Comparison of ENCODE assay signal across 15 cellular contexts in the genomic region with DNA sequence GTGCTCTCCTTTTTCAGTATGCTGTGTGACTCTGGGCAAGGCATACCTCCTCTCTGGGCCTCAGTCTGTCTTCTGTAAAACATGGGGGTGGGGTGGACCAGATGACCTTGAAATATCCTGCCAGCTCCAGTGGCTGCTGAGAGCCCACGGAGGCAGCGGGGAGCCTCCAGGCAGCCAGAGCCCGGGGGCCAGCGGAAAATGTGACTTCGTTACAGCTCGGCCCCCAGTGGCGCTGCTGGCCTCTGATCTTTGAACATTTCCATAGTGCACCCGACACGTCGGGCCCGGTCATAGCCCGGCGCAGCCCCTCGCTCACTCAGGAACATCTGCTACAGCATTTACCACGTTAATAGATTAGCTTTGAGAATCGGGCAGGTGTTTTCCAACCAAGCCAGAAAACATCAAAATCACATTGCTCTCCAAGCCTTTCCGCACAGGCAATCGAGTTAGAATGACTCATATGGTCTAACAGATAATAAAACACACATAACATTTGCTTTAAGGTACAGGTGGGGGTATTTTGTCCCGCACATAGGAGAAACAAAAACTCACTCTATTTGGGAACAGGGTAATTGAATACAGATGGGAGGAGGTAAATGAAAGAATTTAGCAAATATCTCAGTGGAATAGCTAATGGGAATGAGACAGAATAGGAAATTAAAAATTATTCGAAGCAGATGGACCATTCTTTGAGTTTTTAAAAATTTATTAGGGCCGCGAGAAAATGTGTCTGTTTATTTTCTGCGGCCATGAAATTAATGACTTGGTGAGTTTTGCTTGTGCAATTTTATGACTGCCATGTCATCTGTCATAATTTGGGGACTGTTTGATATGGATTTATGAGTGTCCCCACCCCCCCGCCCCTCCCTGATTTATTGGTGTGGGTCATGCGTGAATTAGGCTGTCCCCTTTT. TPM values are rescaled to one million over a fixed set of nuclear protein-coding genes. Genes with fewer than 3 reads are reported as not detected.
DNase-seq lines count a peak whose midpoint lies in the region; ATAC-seq and TF ChIP-seq lines count a peak whose summit lies in the region.
"Had no signal": no experiment of that assay in that cellular context is flagged by ENCODE, and none has a peak within 500 bp of the region (broad histone marks: within the 10 kb centered on the region; RNA-seq: fewer than 3 reads in every experiment).

No MANE protein-coding gene starts in this region.

- H3K27me3 Mint-ChIP-seq in brain (peaks cover 10% of the 10 kb centered on the region), nephron (ENCODE audit: low read depth) (peaks cover 36% of the 10 kb centered on the region)
- H3K27me3 Mint-ChIP-seq: activated naive CD8-positive, alpha-beta T cell had no signal

- peak; percentile 88 for DNase-seq in DMS53 (lab: John Stamatoyannopoulos, UW)
- DNase-seq in NCI-H1694 (lab: John Stamatoyannopoulos, UW): peak; percentile 34
- no peak for DNase-seq in medulla oblongata (ENCODE audit: extremely low spot score)
- no peak for DNase-seq in SIG-M5 treated with dmso at 0.1 percent for 504 hours (lab: John Stamatoyannopoulos, UW; ENCODE audit: unreplicated experiment)
- DNase-seq: AML-193; MM.1S; NCI-H526 treated with DMSO at 0.1 percent for 48 hours; SJCRH30; stimulated activated CD4-positive, alpha-beta T cell treated with anti-CD3 and anti-CD28 coated beads, Interleukin-4, amount 100 ng/mL, for 4 hours; stimulated activated naive CD4-positive, alpha-beta T cell had no signal

- ATAC-seq in GM19023 (IDR thresholded peaks at IDR 0.05; ENCODE audit: unreplicated experiment) (no peak), GM19395 (IDR thresholded peaks at IDR 0.05; ENCODE audit: unreplicated experiment) (no peak)

- peaks cover 0 to 9% (median 7%) of the 10 kb centered on the region in 5 experiments for H3K9me3 Mint-ChIP-seq in brain
- peaks cover 7% of the 10 kb centered on the region for H3K9me3 Mint-ChIP-seq in nephron

- peak overlapping the region in 3 of 5 experiments; percentile 0 to 30 (median 3) for H3K27ac Mint-ChIP-seq in brain
- H3K27ac Mint-ChIP-seq in nephron: peak overlapping the region in 2 of 3 experiments; percentile 1 to 12
- H3K27ac Mint-ChIP-seq: activated naive CD8-positive, alpha-beta T cell had no signal

- H3K36me3 Mint-ChIP-seq in brain (no peaks in the 10 kb centered on the region), nephron (ENCODE audit: low read depth) (no peaks in the 10 kb centered on the region)
- H3K36me3 Mint-ChIP-seq: activated naive CD8-positive, alpha-beta T cell had no signal

- peak overlapping the region in 1 of 5 experiments; percentile 0 for H3K4me3 Mint-ChIP-seq in brain
- H3K4me3 Mint-ChIP-seq in nephron: no peak overlapping the region
- H3K4me3 Mint-ChIP-seq: activated naive CD8-positive, alpha-beta T cell had no signal

- H3K4me1 Mint-ChIP-seq in brain (peaks cover 5% of the 10 kb centered on the region), nephron (peaks cover 6% of the 10 kb centered on the region)

- TF ChIP-seq CTCF in brain (conservative IDR thresholded peaks at IDR 0.05): no peak
- TF ChIP-seq CTCF in nephron (IDR thresholded peaks at IDR 0.05; ENCODE audit: unreplicated experiment in 3 of 3): no peak

RNA-seq across cellular contexts. Expression of a gene that starts 26.3 kb away (rescaled TPM):
- polyA plus RNA-seq in brain (ENCODE audit: insufficient read depth, low read depth, low replicate concordance): 10.9 TPM

RNA-seq across cellular contexts. Expression of a gene that starts 51.5 kb away (rescaled TPM):
- polyA plus RNA-seq in brain (ENCODE audit: insufficient read depth, low read depth, low replicate concordance): 234 TPM

Comparison
In these comparisons a context has a peak if more than half of its experiments do, and no peak if none do; other contexts are left out.
1. DNase-seq: peak in DMS53 (single experiment) and NCI-H1694 (single experiment); none in medulla oblongata (single experiment) and SIG-M5 treated with dmso at 0.1 percent for 504 hours (single experiment).